In the genomic region with DNA sequence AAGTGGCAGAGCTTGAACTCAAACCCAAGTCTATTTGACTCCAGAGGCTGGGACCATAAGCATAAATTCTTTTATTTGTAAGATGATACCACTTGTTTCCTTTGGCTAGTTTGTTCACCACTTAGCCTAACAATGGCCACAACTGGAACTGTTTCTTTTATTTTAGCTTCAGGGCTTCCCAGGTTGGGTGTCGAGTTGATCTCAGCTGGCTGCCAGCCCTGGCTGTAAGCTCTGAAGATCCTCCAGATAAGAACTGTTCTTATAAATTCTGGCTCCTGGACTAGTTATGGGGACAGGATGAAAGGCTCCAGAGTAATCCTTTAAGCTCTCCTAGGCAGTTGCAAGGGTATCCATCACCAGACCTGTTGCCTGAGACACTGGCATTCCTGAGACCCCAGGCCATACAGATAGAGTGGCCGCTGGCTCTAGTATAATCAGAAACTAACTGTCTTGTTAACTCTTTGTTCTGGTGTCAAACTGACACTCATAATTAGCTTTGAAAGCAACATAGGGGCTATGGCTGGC, we compare ENCODE assay signal across 1 cellular context.
TF ChIP-seq lines count a peak whose summit lies in the region.

No MANE protein-coding gene starts in this region.

TF ChIP-seq in HEK293, 187 proteins besides CTCF, POLR2A, EP300 and RAD21 (continued from another document):
- TF ChIP-seq, protein P1, sequence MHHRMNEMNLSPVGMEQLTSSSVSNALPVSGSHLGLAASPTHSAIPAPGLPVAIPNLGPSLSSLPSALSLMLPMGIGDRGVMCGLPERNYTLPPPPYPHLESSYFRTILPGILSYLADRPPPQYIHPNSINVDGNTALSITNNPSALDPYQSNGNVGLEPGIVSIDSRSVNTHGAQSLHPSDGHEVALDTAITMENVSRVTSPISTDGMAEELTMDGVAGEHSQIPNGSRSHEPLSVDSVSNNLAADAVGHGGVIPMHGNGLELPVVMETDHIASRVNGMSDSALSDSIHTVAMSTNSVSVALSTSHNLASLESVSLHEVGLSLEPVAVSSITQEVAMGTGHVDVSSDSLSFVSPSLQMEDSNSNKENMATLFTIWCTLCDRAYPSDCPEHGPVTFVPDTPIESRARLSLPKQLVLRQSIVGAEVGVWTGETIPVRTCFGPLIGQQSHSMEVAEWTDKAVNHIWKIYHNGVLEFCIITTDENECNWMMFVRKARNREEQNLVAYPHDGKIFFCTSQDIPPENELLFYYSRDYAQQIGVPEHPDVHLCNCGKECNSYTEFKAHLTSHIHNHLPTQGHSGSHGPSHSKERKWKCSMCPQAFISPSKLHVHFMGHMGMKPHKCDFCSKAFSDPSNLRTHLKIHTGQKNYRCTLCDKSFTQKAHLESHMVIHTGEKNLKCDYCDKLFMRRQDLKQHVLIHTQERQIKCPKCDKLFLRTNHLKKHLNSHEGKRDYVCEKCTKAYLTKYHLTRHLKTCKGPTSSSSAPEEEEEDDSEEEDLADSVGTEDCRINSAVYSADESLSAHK (tag by site-specific recombination; IDR thresholded peaks at IDR 0.05), result peak; percentile 48
- TF ChIP-seq TCF7L2 (IDR thresholded peaks at IDR 0.05; ENCODE audit: borderline replicate concordance, low read depth, low read length), result peak; percentile 92; the same call in 1 of the 2 replicates
- TF ChIP-seq ZNF701 (tag by site-specific recombination; IDR thresholded peaks at IDR 0.05), result no peak
